In the genomic region with DNA sequence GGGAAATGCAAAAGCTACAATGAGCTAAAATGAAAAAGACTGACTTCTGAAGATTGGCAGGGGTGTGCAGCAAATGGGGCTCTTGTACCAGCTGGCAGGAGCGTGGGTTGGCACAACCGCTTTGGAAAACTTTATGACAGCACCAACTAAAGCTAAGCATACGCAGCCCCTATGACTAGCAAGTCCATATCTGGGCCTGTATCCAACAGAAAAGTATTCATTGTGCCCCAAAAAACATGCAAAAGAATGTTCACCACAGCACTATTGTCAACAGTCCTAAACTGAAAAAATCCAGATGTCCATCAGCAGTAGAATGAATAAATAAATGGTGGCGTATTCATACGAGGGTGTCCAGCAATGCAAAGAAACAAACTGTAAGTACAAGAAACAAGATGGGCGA, we compare ENCODE assay signal across 23 cellular contexts. TPM values are rescaled to one million over a fixed set of nuclear protein-coding genes. Genes with fewer than 3 reads are reported as not detected.
DNase-seq lines count a peak whose midpoint lies in the region; ATAC-seq and TF ChIP-seq lines count a peak whose summit lies in the region.
"Had no signal": no experiment of that assay in that cellular context is flagged by ENCODE, and none has a peak within 500 bp of the region (broad histone marks: within the 10 kb centered on the region; RNA-seq: fewer than 3 reads in every experiment).

No MANE protein-coding gene starts in this region.

- peak; percentile 59 for DNase-seq in AG20443 (ENCODE audit: low spot score)
- peak; percentile 63 for DNase-seq in adipocyte (ENCODE audit: low read depth)
- peak; percentile 88 for DNase-seq in fibroblast of pulmonary artery (ENCODE audit: low read depth)
- DNase-seq in T-cell: no peak
- no peak for DNase-seq in vagina (ENCODE audit: extremely low spot score in 2 of 2)
- DNase-seq: activated CD4-positive, alpha-beta T cell treated with anti-CD3 and anti-CD28 coated beads, Interleukin-2, amount 50 U/mL, for 4 hours; activated naive CD4-positive, alpha-beta T cell treated with anti-CD3 and anti-CD28 coated beads, Interleukin-2, amount 10 ng/mL, durations not matched to agents 7 days and 5 days; activated T-cell treated with anti-CD3 and anti-CD28 coated beads, Interleukin-2, amount 50 U/mL, for 1 hour; CD8-positive, alpha-beta memory T cell; DMS79 treated with DMSO at 0.1 percent for 48 hours; dorsolateral prefrontal cortex; H9; NCI-H1105 treated with DMSO at 0.1 percent for 48 hours; NCI-H524 had no signal

- H3K27me3 Mint-ChIP-seq in T-cell: peaks cover 12 to 15% of the 10 kb centered on the region in 2 donors

- H3K27ac ChIP-seq in rectal smooth muscle tissue (ENCODE audit: low read depth, low read length): peak overlapping the region; percentile 50
- H3K27ac ChIP-seq in vagina: no peak overlapping the region
- H3K27ac ChIP-seq: dorsolateral prefrontal cortex, VCaP had no signal

- H3K9ac ChIP-seq in adipocyte (ENCODE audit: low read length) (no peak overlapping the region), rectal smooth muscle tissue (ENCODE audit: low read length) (no peak overlapping the region)

- H3K27me3 ChIP-seq in adipocyte (replicated peaks; ENCODE audit: control insufficient read depth, insufficient read depth, low read length): no peaks in the 10 kb centered on the region
- H3K27me3 ChIP-seq in rectal smooth muscle tissue (ENCODE audit: control insufficient read depth, insufficient read depth, low read length): no peaks in the 10 kb centered on the region
- H3K27me3 ChIP-seq in vagina: no peaks in the 10 kb centered on the region

- POLR2A ChIA-PET in T-cell (lab: Charles Lee): no interaction called here

- no peak for TF ChIP-seq POLR2A in vagina (IDR thresholded peaks at IDR 0.05)

- H3K36me3 ChIP-seq in adipocyte (ENCODE audit: control insufficient read depth, insufficient read depth, low read length, severe bottlenecking) (no peaks in the 10 kb centered on the region), rectal smooth muscle tissue (ENCODE audit: control insufficient read depth, insufficient read depth, low read length) (no peaks in the 10 kb centered on the region), vagina (no peaks in the 10 kb centered on the region)

- no peak for ATAC-seq in T-cell (replicated peaks in 1 of 4)
- ATAC-seq in GM18520 (IDR thresholded peaks at IDR 0.05; ENCODE audit: unreplicated experiment): no peak
- no peak for ATAC-seq in GM18511 (IDR thresholded peaks at IDR 0.05; ENCODE audit: unreplicated experiment)

- intact Hi-C loops in vagina (cut with DNase I): no loop called here

- H3K9me3 Mint-ChIP-seq in T-cell: no peaks in the 10 kb centered on the region
- H3K9me3 Mint-ChIP-seq: activated naive CD4-positive, alpha-beta T cell treated with anti-CD3 and anti-CD28 coated beads, Interleukin-2, amount 10 ng/mL, durations not matched to agents 7 days and 5 days; CD8-positive, alpha-beta memory T cell; H9; neural crest cell; type B pancreatic cell had no signal

- peaks cover 0 to 6% (median under 1%) of the 10 kb centered on the region in 3 donors for H3K4me1 Mint-ChIP-seq in T-cell

- TF ChIP-seq CTCF in fibroblast of pulmonary artery (IDR thresholded peaks at IDR 0.05; ENCODE audit: low read length, missing control alignments) (no peak), vagina (IDR thresholded peaks at IDR 0.05) (no peak)

- CTCF ChIA-PET in T-cell (lab: Charles Lee): interaction anchor here in 1 of 2 donors (2.1 kb wide), 1 partner anchor 36 kb away, joined by 5 read pairs; no protein-coding TSS in a partner anchor

- no peaks in the 10 kb centered on the region for H3K9me3 ChIP-seq in adipocyte (ENCODE audit: control insufficient read depth, low read length)
- H3K9me3 ChIP-seq in vagina: no peaks in the 10 kb centered on the region

- H3K36me3 Mint-ChIP-seq in T-cell: no peaks in the 10 kb centered on the region
- H3K36me3 Mint-ChIP-seq: activated naive CD4-positive, alpha-beta T cell treated with anti-CD3 and anti-CD28 coated beads, Interleukin-2, amount 10 ng/mL, durations not matched to agents 7 days and 5 days; CD8-positive, alpha-beta memory T cell; type B pancreatic cell had no signal

- no peak overlapping the region for H3K27ac Mint-ChIP-seq in T-cell
- H3K27ac Mint-ChIP-seq: activated naive CD4-positive, alpha-beta T cell treated with anti-CD3 and anti-CD28 coated beads, Interleukin-2, amount 10 ng/mL, durations not matched to agents 7 days and 5 days; CD8-positive, alpha-beta memory T cell; H9; type B pancreatic cell had no signal

- H3K4me3 ChIP-seq in adipocyte (ENCODE audit: low read length) (no peak overlapping the region), fibroblast of pulmonary artery (replicated peaks; ENCODE audit: low read depth, low read length) (no peak overlapping the region), rectal smooth muscle tissue (ENCODE audit: low read length) (no peak overlapping the region), vagina (no peak overlapping the region)

- H3K4me1 ChIP-seq in adipocyte (ENCODE audit: control insufficient read depth, insufficient read depth, low read length) (peaks cover 22% of the 10 kb centered on the region), rectal smooth muscle tissue (ENCODE audit: control insufficient read depth, insufficient read depth, low read length) (peaks cover 24% of the 10 kb centered on the region), vagina (peaks cover 27% of the 10 kb centered on the region)

- no peak overlapping the region for H3K4me3 Mint-ChIP-seq in T-cell
- H3K4me3 Mint-ChIP-seq: activated naive CD4-positive, alpha-beta T cell treated with anti-CD3 and anti-CD28 coated beads, Interleukin-2, amount 10 ng/mL, durations not matched to agents 7 days and 5 days; CD8-positive, alpha-beta memory T cell; H9; neural crest cell; type B pancreatic cell had no signal

RNA-seq across cellular contexts. Expression of a gene that starts 22.6 kb away (rescaled TPM):
- total RNA-seq in T-cell: 10 to 100 TPM in 3 of 5 donors, 1 to 10 TPM in 2; 8.5 to 20.0 (median 14.8) TPM
- 50.8 TPM for total RNA-seq in vagina

RNA-seq across cellular contexts. Expression of a gene that starts 38.3 kb away (rescaled TPM):
- total RNA-seq in T-cell (not detected), vagina (1.7 TPM)
- total RNA-seq: A673; renal cortical epithelial cell; T-helper 1 cell treated with Interleukin-12 subunit alpha and Interleukin-12 subunit beta and Interleukin-4 antibody, amounts not matched to agents 30 ng/mL and 1 ng/mL, for 36 hours had no signal

Comparison
In these comparisons a context has a peak if more than half of its experiments do, and no peak if none do; other contexts are left out.
1. DNase-seq: peak in AG20443 (single experiment), adipocyte (single experiment) and fibroblast of pulmonary artery (single experiment); none in T-cell (0 of 34) and vagina (0 of 2).